In genomic region chr1:181104790-181105133, GRCh38 we compare ENCODE assay signal across 8 cellular contexts. TPM values are rescaled to one million over a fixed set of nuclear protein-coding genes. Genes with fewer than 3 reads are reported as not detected.
DNase-seq lines count a peak whose midpoint lies in the region; ATAC-seq lines count a peak whose summit lies in the region.

No MANE protein-coding gene starts in this region.

- ATAC-seq in GM19452 (IDR thresholded peaks at IDR 0.05; ENCODE audit: unreplicated experiment) (peak; percentile 31), HG02870 (IDR thresholded peaks at IDR 0.05; ENCODE audit: unreplicated experiment) (no peak), esophagus mucosa (no peak)

- no peaks in the 10 kb centered on the region for H3K36me3 ChIP-seq in BLaER1 treated with 17β-estradiol and CSF1 and Interleukin-3, amounts not matched to agents 10 nM and 100 nM

- H3K4me2 ChIP-seq in BLaER1 treated with 17β-estradiol and CSF1 and Interleukin-3, amounts not matched to agents 10 nM and 100 nM, result peak overlapping the region; percentile 92 to 99 (median 98)

- H3K9me3 ChIP-seq in BLaER1 treated with 17β-estradiol and CSF1 and Interleukin-3, amounts not matched to agents 10 nM and 100 nM (replicated peaks in 1 of 11), result no peaks in the 10 kb centered on the region

- intact Hi-C loops in head of caudate nucleus (cut with DNase I), result loop anchor here (2.0 to 5.0 kb wide), 2 partner anchors 14 to 38 kb away; no protein-coding TSS in a partner anchor

- peak overlapping the region; percentile 78 to 96 (median 94) for H3K27ac ChIP-seq in BLaER1 treated with 17β-estradiol and CSF1 and Interleukin-3, amounts not matched to agents 10 nM and 100 nM

- H4K20me1 ChIP-seq in BLaER1 treated with 17β-estradiol and CSF1 and Interleukin-3, amounts not matched to agents 10 nM and 100 nM, result no peaks in the 10 kb centered on the region

- peaks cover 74 to 92% (median 90%) of the 10 kb centered on the region in 10 experiments for H3K4me1 ChIP-seq in BLaER1 treated with 17β-estradiol and CSF1 and Interleukin-3, amounts not matched to agents 10 nM and 100 nM

- peak overlapping the region; percentile 65 to 82 (median 76) for H3K4me3 ChIP-seq in BLaER1 treated with 17β-estradiol and CSF1 and Interleukin-3, amounts not matched to agents 10 nM and 100 nM
- H3K4me3 ChIP-seq in skeletal muscle cell (ENCODE audit: low read depth, low read length), result peak overlapping the region; percentile 78

- DNase-seq in NCI-H1092 (lab: John Stamatoyannopoulos, UW), result peak; percentile 61
- peak; percentile 26 for DNase-seq in activated effector memory CD4-positive, alpha-beta T cell treated with Interleukin-2 at 50 U/mL for 16 hours
- peak in 29 of 42 donors; percentile 13 to 66 (median 41) for DNase-seq in head of caudate nucleus
- DNase-seq in skeletal muscle cell (ENCODE audit: low read depth), result no peak

- peak overlapping the region; percentile 86 to 95 (median 92) for H3K9ac ChIP-seq in BLaER1 treated with 17β-estradiol and CSF1 and Interleukin-3, amounts not matched to agents 10 nM and 100 nM

- H3K27me3 ChIP-seq in BLaER1 treated with 17β-estradiol and CSF1 and Interleukin-3, amounts not matched to agents 10 nM and 100 nM, result no peaks in the 10 kb centered on the region

RNA-seq across cellular contexts. Expression of gene IER5, which starts 16.3 kb away (rescaled TPM):
- 21.4 TPM for total RNA-seq in esophagus mucosa
